Comparison of ENCODE assay signal across 9 cellular contexts in the genomic region with DNA sequence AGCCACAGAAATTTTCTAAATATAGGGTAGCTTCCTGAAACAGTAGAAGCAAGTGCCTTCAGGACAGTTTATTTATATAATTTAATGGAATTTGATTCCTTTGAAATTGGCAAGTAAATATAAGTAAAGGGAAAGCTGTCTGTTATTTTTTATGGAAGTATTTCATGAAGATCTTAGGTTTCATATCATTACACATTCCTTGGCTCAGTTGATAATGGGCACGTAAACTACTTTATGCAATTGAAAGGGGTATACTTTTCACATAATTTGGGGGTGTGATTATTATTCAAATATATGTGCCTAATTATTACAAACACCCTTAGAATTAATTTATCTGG.
DNase-seq lines count a peak whose midpoint lies in the region; ATAC-seq lines count a peak whose summit lies in the region.
"Had no signal": no experiment of that assay in that cellular context is flagged by ENCODE, and none has a peak within 500 bp of the region (broad histone marks: within the 10 kb centered on the region; RNA-seq: fewer than 3 reads in every experiment).

No MANE protein-coding gene starts in this region.

- H3K9me3 Mint-ChIP-seq in activated T-cell treated with anti-CD3 and anti-CD28 coated beads, Interleukin-2, amount 50 U/mL, for 72 hours, result peaks cover 2 to 4% of the 10 kb centered on the region in 2 donors

- no peak overlapping the region for H2AK5ac ChIP-seq in neuronal stem cell (ENCODE audit: low read depth, low read length)

- intact Hi-C loops in sciatic nerve (cut with DNase I), result no loop called here

- H3K4ac ChIP-seq in neuronal stem cell (ENCODE audit: low read length), result no peak overlapping the region

- no peak overlapping the region for H3K27ac Mint-ChIP-seq in activated T-cell treated with anti-CD3 and anti-CD28 coated beads, Interleukin-2, amount 50 U/mL, for 72 hours
- H3K27ac Mint-ChIP-seq in T-helper 17 cell, result peak overlapping the region; percentile 41

- H3K14ac ChIP-seq in neuronal stem cell (ENCODE audit: low read length), result no peak overlapping the region

- H3K36me3 ChIP-seq in iPS-20b (ENCODE audit: insufficient read depth, low read depth, low read length) (no peaks in the 10 kb centered on the region), stomach smooth muscle (ENCODE audit: control insufficient read depth in 2 of 2, insufficient read depth in 2 of 2, low read length in 2 of 2) (no peaks in the 10 kb centered on the region), neuronal stem cell (replicated peaks in 1 of 2; ENCODE audit: control insufficient read depth in 2 of 2, insufficient read depth in 2 of 2, low read length in 2 of 2) (no peaks in the 10 kb centered on the region)

- no peaks in the 10 kb centered on the region for H3K27me3 ChIP-seq in iPS-20b (ENCODE audit: insufficient read depth, low read length)
- no peaks in the 10 kb centered on the region for H3K27me3 ChIP-seq in stomach smooth muscle (ENCODE audit: control insufficient read depth in 1 of 2, insufficient read depth in 2 of 2, low read length in 2 of 2)
- no peaks in the 10 kb centered on the region for H3K27me3 ChIP-seq in neuronal stem cell (ENCODE audit: control insufficient read depth in 3 of 3, insufficient read depth in 3 of 3, low read depth in 1 of 3, low read length in 3 of 3)

- H3K4me3 Mint-ChIP-seq in activated T-cell treated with anti-CD3 and anti-CD28 coated beads, Interleukin-2, amount 50 U/mL, for 72 hours, result peak overlapping the region; percentile 63 to 70
- peak overlapping the region; percentile 39 for H3K4me3 Mint-ChIP-seq in T-helper 17 cell

- H3K27ac ChIP-seq in iPS-20b (ENCODE audit: low read length) (peak overlapping the region; percentile 72), stomach smooth muscle (ENCODE audit: low read length) (no peak overlapping the region), neuronal stem cell (replicated peaks; ENCODE audit: low read length) (no peak overlapping the region)

- no peak overlapping the region for H2AFZ ChIP-seq in neuronal stem cell (ENCODE audit: low read length)

- no peak overlapping the region for H2BK15ac ChIP-seq in neuronal stem cell (ENCODE audit: low read length)

- H3K4me1 ChIP-seq in iPS-20b (ENCODE audit: insufficient read depth, low read length), result peaks cover 10% of the 10 kb centered on the region; the same call in 1 of the 2 replicates
- peaks cover 3% of the 10 kb centered on the region for H3K4me1 ChIP-seq in stomach smooth muscle (ENCODE audit: control insufficient read depth, insufficient read depth, low read length)
- peaks cover 1 to 4% of the 10 kb centered on the region in 2 donors for H3K4me1 ChIP-seq in neuronal stem cell (ENCODE audit: control insufficient read depth in 2 of 2, insufficient read depth in 1 of 2, low read depth in 1 of 2, low read length in 2 of 2)

- H3K27me3 Mint-ChIP-seq in activated T-cell treated with anti-CD3 and anti-CD28 coated beads, Interleukin-2, amount 50 U/mL, for 72 hours (ENCODE audit: low read depth), result no peaks in the 10 kb centered on the region
- no peaks in the 10 kb centered on the region for H3K27me3 Mint-ChIP-seq in T-helper 17 cell

- H3K4me3 ChIP-seq in iPS-20b (ENCODE audit: low read length) (no peak overlapping the region), stomach smooth muscle (ENCODE audit: low read length in 2 of 2) (peak overlapping the region; percentile 49 to 57), neuronal stem cell (ENCODE audit: low read length in 2 of 2) (no peak overlapping the region)

- H3K23ac ChIP-seq in neuronal stem cell (ENCODE audit: low read depth, low read length, poor library complexity), result no peak overlapping the region

- H2BK12ac ChIP-seq in neuronal stem cell (ENCODE audit: low read length), result no peak overlapping the region

- peaks cover 4 to 7% of the 10 kb centered on the region in 2 donors for H3K36me3 Mint-ChIP-seq in activated T-cell treated with anti-CD3 and anti-CD28 coated beads, Interleukin-2, amount 50 U/mL, for 72 hours (ENCODE audit: insufficient read depth in 2 of 2)
- H3K36me3 Mint-ChIP-seq in T-helper 17 cell (ENCODE audit: low read depth), result no peaks in the 10 kb centered on the region

- no peak overlapping the region for H3K18ac ChIP-seq in neuronal stem cell (ENCODE audit: low read length)

- H3K79me1 ChIP-seq in neuronal stem cell (ENCODE audit: low read depth, low read length), result no peaks in the 10 kb centered on the region

- no CpG with 5 or more reads among the region's 1 CpG for WGBS in neuronal stem cell (ENCODE audit: extremely low coverage in 2 of 2, insufficient read length in 2 of 2, insufficient replicate concordance in 1 of 2), 2 donors

- no peak for DNase-seq in activated T-cell treated with anti-CD3 and anti-CD28 coated beads, Interleukin-2, amount 50 U/mL, for 72 hours
- DNase-seq in activated T-cell treated with anti-CD3 and anti-CD28 coated beads, Interleukin-2, amount 50 U/mL, for 48 hours, result no peak
- DNase-seq in T-helper 17 cell (no peak), neuronal stem cell (ENCODE audit: low spot score) (no peak), sciatic nerve (ENCODE audit: low spot score) (no peak), OCI-M2 (lab: John Stamatoyannopoulos, UW; ENCODE audit: unreplicated experiment) (no peak)
- DNase-seq: activated CD8-positive, alpha-beta memory T cell treated with anti-CD3 and anti-CD28 coated beads for 24 hours had no signal

- H3K4me1 Mint-ChIP-seq in activated T-cell treated with anti-CD3 and anti-CD28 coated beads, Interleukin-2, amount 50 U/mL, for 72 hours (ENCODE audit: low read depth), result peaks cover 44% of the 10 kb centered on the region
- H3K4me1 Mint-ChIP-seq in T-helper 17 cell, result peaks cover 5% of the 10 kb centered on the region

- no peak overlapping the region for H4K8ac ChIP-seq in neuronal stem cell (ENCODE audit: low read depth, low read length)

- no peak overlapping the region for H3K4me2 ChIP-seq in neuronal stem cell (ENCODE audit: insufficient read depth, low read length, poor library complexity, severe bottlenecking)

- no peak overlapping the region for H2BK120ac ChIP-seq in neuronal stem cell (ENCODE audit: low read depth, low read length)

- H3K9me3 ChIP-seq in T-helper 17 cell (ENCODE audit: control insufficient read depth, low read length, poor library complexity, severe bottlenecking) (no peaks in the 10 kb centered on the region), iPS-20b (ENCODE audit: insufficient read depth, low read depth, low read length) (peaks cover 5% of the 10 kb centered on the region; the same call in 1 of the 2 replicates), stomach smooth muscle (ENCODE audit: control insufficient read depth in 2 of 2, low read length in 2 of 2) (no peaks in the 10 kb centered on the region), neuronal stem cell (replicated peaks in 1 of 2; ENCODE audit: control insufficient read depth in 2 of 2, insufficient read depth in 1 of 2, low read depth in 1 of 2, low read length in 2 of 2) (peaks cover 0 to 6% of the 10 kb centered on the region in 2 donors)

- no peak overlapping the region for H2BK5ac ChIP-seq in neuronal stem cell (ENCODE audit: low read length)

- H4K91ac ChIP-seq in neuronal stem cell (ENCODE audit: low read depth, low read length, poor library complexity), result no peak overlapping the region

- no peak for ATAC-seq in activated T-cell treated with anti-CD3 and anti-CD28 coated beads, Interleukin-2, amount 50 U/mL, for 72 hours (replicated peaks in 1 of 2)
- no peak for ATAC-seq in T-helper 17 cell
- ATAC-seq in sciatic nerve, result no peak

- H3K9ac ChIP-seq in iPS-20b (ENCODE audit: low read depth, low read length), result no peak overlapping the region
- no peak overlapping the region for H3K9ac ChIP-seq in stomach smooth muscle (ENCODE audit: low read length in 2 of 2)
- H3K9ac ChIP-seq in neuronal stem cell (ENCODE audit: low read depth, low read length, poor library complexity), result no peak overlapping the region

Comparison
In these comparisons a context has a peak if more than half of its experiments do, and no peak if none do; other contexts are left out.
1. H3K4me3 ChIP-seq: peak in stomach smooth muscle (2 of 2); none in iPS-20b (single experiment) and neuronal stem cell (0 of 2).